Comparison of ENCODE assay signal across 19 cellular contexts in genomic region chr1:186871784-186872183, GRCh38. TPM values are rescaled to one million over a fixed set of nuclear protein-coding genes. Genes with fewer than 3 reads are reported as not detected.
"Had no signal": no experiment of that assay in that cellular context is flagged by ENCODE, and none has a peak within 500 bp of the region (broad histone marks: within the 10 kb centered on the region; RNA-seq: fewer than 3 reads in every experiment).

No MANE protein-coding gene starts in this region.

- H3K36me3 Mint-ChIP-seq: naive thymus-derived CD4-positive, alpha-beta T cell; type B pancreatic cell had no signal

- DNase-seq: caudate nucleus; colonic mucosa; dermis blood vessel endothelial cell; glutamatergic neuron; kidney; left colon; mesendoderm; naive thymus-derived CD4-positive, alpha-beta T cell; occipital lobe; pancreas; right cardiac atrium; small intestine; stimulated activated CD4-positive, alpha-beta T cell treated with anti-CD3 and anti-CD28 coated beads, Interleukin-2, amount 100 ng/mL, for 48 hours; stimulated activated naive CD4-positive, alpha-beta T cell treated with Interleukin-2 at 50 U/mL for 16 hours; thyroid gland had no signal

- ATAC-seq: gastroesophageal sphincter; left colon; naive thymus-derived CD4-positive, alpha-beta T cell; pancreas; right cardiac atrium had no signal

- H3K27ac Mint-ChIP-seq: naive thymus-derived CD4-positive, alpha-beta T cell; progenitor cell of endocrine pancreas; type B pancreatic cell had no signal

- H3K27ac ChIP-seq: colonic mucosa, gastroesophageal sphincter, pancreas, thyroid gland had no signal

- H3K9me3 Mint-ChIP-seq: naive thymus-derived CD4-positive, alpha-beta T cell; type B pancreatic cell had no signal

- H3K4me3 ChIP-seq: colonic mucosa, gastroesophageal sphincter, pancreas, thyroid gland had no signal

- H3K4me3 Mint-ChIP-seq: naive thymus-derived CD4-positive, alpha-beta T cell; type B pancreatic cell had no signal

- H3K9me3 ChIP-seq: colonic mucosa, gastroesophageal sphincter, pancreas, thyroid gland had no signal

- H3K27me3 ChIP-seq: colonic mucosa, gastroesophageal sphincter, pancreas, thyroid gland had no signal

- H3K36me3 ChIP-seq: colonic mucosa, gastroesophageal sphincter, pancreas, thyroid gland had no signal

- H3K4me1 ChIP-seq: colonic mucosa, gastroesophageal sphincter, pancreas, thyroid gland had no signal

- H3K27me3 Mint-ChIP-seq: progenitor cell of endocrine pancreas had no signal

RNA-seq across cellular contexts. Expression of gene PLA2G4A, which starts 43.0 kb away (rescaled TPM):
- polyA plus RNA-seq: naive thymus-derived CD4-positive, alpha-beta T cell; neural cell had no signal
